Comparison of ENCODE assay signal across 25 cellular contexts in the genomic region with DNA sequence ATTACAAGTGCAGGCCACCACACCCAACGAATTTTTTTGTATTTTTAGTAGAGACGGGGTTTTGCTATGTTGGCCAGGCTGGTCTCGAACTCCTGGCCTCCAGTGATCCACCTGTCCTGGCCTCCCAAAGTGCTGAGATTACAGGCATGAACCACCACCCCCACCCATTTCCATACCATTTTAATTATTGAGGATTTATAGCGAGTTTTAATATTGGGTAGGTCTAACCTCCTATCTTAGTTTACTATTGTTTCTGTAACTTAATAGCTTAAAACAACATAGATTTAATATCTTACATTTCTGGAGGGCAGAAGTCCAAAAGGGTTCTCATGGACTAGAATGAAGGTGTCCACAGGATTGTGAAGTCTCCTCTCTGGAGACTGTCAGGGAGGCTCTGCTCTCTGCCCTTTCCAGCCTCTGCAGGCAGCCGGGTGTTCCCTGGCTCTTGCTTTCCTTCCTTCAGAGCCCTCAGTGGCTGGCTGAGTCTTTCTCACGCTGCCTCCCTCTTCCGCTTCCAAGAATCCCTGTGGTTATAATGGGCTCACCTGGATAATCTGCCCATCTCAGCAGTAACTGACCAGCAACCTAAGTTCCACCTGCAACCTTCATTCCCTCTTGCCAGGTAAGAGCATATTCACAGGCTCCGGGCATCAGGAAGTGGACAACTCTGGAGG. TPM values are rescaled to one million over a fixed set of nuclear protein-coding genes. Genes with fewer than 3 reads are reported as not detected.
DNase-seq lines count a peak whose midpoint lies in the region; ATAC-seq, FAIRE-seq and TF ChIP-seq lines count a peak whose summit lies in the region.
"Had no signal": no experiment of that assay in that cellular context is flagged by ENCODE, and none has a peak within 500 bp of the region (broad histone marks: within the 10 kb centered on the region; RNA-seq: fewer than 3 reads in every experiment).

No MANE protein-coding gene starts in this region.

- H3K27me3 ChIP-seq in HCT116 (ENCODE audit: insufficient read depth, low read length) (no peaks in the 10 kb centered on the region), Peyer's patch (no peaks in the 10 kb centered on the region), spleen (replicated peaks in 1 of 7) (peaks cover 0 to 9% (median 0%) of the 10 kb centered on the region in 7 donors)

- ATAC-seq in HCT116 (0 out of 2 replicates have a peak, but pooled peaks have one; percentile 17), HG03280 (IDR thresholded peaks at IDR 0.05; ENCODE audit: unreplicated experiment) (no peak), HG03342 (IDR thresholded peaks at IDR 0.05; ENCODE audit: unreplicated experiment) (no peak)
- ATAC-seq: activated T-cell treated with anti-CD3 and anti-CD28 coated beads, Interleukin-2, amount 50 U/mL, for 4 hours; left ventricle myocardium superior; Right ventricle myocardium inferior had no signal

- no peak for TF ChIP-seq RAD21 in HCT116 (IDR thresholded peaks at IDR 0.05; ENCODE audit: low read depth)

- TF ChIP-seq POLR2A in HCT116 (IDR thresholded peaks at IDR 0.05; ENCODE audit: borderline replicate concordance, extremely low read depth, insufficient read depth, insufficient read length), result no peak
- no peak for TF ChIP-seq POLR2A in Peyer's patch (IDR thresholded peaks at IDR 0.05)
- TF ChIP-seq POLR2A in spleen (IDR thresholded peaks at IDR 0.05), result no peak

- CTCF ChIA-PET in HCT116 (lab: Charles Lee), result interaction anchor here (0.7 to 1.7 kb wide), 4 partner anchors 12 to 27 kb away, joined by 3 to 5 read pairs (median 4); no protein-coding TSS in a partner anchor

- POLR2A ChIA-PET in HCT116 (lab: Charles Lee), result no interaction called here

- H3K9me3 ChIP-seq in HCT116 (ENCODE audit: control insufficient read depth in 1 of 2, insufficient read depth in 1 of 2, low read depth in 1 of 2, low read length in 2 of 2), result no peaks in the 10 kb centered on the region
- no peaks in the 10 kb centered on the region for H3K9me3 ChIP-seq in Peyer's patch
- H3K9me3 ChIP-seq in kidney (ENCODE audit: control insufficient read depth in 1 of 2, low read length in 2 of 2), result no peaks in the 10 kb centered on the region
- no peaks in the 10 kb centered on the region for H3K9me3 ChIP-seq in spleen
- H3K9me3 ChIP-seq: stomach, tibial artery had no signal

- no peak overlapping the region for H3K4me2 ChIP-seq in HCT116 (ENCODE audit: low read length)

- H3K9ac ChIP-seq in HCT116 (ENCODE audit: low read length), result no peak overlapping the region
- no peak overlapping the region for H3K9ac ChIP-seq in kidney (ENCODE audit: low read length in 2 of 2)

- no peaks in the 10 kb centered on the region for H4K20me1 ChIP-seq in HCT116 (ENCODE audit: insufficient read depth)

- H3K36me3 ChIP-seq in HCT116 (ENCODE audit: control insufficient read depth in 1 of 2, insufficient read depth in 2 of 2, low read length in 2 of 2) (no peaks in the 10 kb centered on the region), Peyer's patch (no peaks in the 10 kb centered on the region), kidney (ENCODE audit: control insufficient read depth in 1 of 2, insufficient read depth in 2 of 2, low read length in 2 of 2) (no peaks in the 10 kb centered on the region), spleen (no peaks in the 10 kb centered on the region)
- H3K36me3 ChIP-seq: stomach, tibial artery had no signal

- intact Hi-C loops in HCT116 (cut with micrococcal nuclease), result no loop called here
- intact Hi-C loops in kidney (cut with DNase I), result no loop called here
- intact Hi-C loops in spleen (cut with DNase I; ENCODE audit: low total_unique reads), result no loop called here

- FAIRE-seq in kidney (lab: Jason Lieb, UNC), result no peak
- FAIRE-seq: endothelial cell of umbilical vein had no signal

- DNase-seq in HCT116 (ENCODE audit: low read depth, low spot score) (no peak), Peyer's patch (peak in 2 of 3 donors; percentile 11 to 13), kidney (peak; percentile 37), spleen (peak; percentile 7), NOMO-1 (lab: John Stamatoyannopoulos, UW; ENCODE audit: unreplicated experiment in 2 of 2) (no peak)
- DNase-seq: activated CD4-positive, alpha-beta T cell treated with anti-CD3 and anti-CD28 coated beads for 4 hours; activated naive CD4-positive, alpha-beta T cell; activated T-cell treated with anti-CD3 and anti-CD28 coated beads, Interleukin-2, amount 50 U/mL, for 4 hours; Calu3; hippocampal formation; immature natural killer cell; left ventricle myocardium superior; NCI-H1092; NCI-H2029 treated with DMSO at 0.1 percent for 48 hours; NCI-H226; NCI-H774; nucleus accumbens; OCI-M1; stomach had no signal

- RAD21 ChIA-PET in HCT116 (lab: Charles Lee; ENCODE audit: low non-redundant PET in 1 of 2, low total read pairs in 2 of 2, uncharacterized antibody in 2 of 2, unreplicated experiment in 2 of 2), result no interaction called here

- H3K79me2 ChIP-seq in HCT116 (ENCODE audit: insufficient read depth, low read length), result no peaks in the 10 kb centered on the region

- H3K4me3 ChIP-seq in HCT116 (replicated peaks in 1 of 2; ENCODE audit: low read depth in 1 of 2, low read length in 2 of 2) (no peak overlapping the region), Peyer's patch (no peak overlapping the region), kidney (ENCODE audit: low read length in 2 of 2) (no peak overlapping the region), spleen (no peak overlapping the region)
- H3K4me3 ChIP-seq: skin epidermis, stomach, tibial artery had no signal

- no peaks in the 10 kb centered on the region for H3K9me2 ChIP-seq in HCT116 (ENCODE audit: insufficient read depth)

- no peak overlapping the region for H2AFZ ChIP-seq in HCT116 (ENCODE audit: low read depth, low read length, poor library complexity, severe bottlenecking)

- BruUV-seq in HCT116 (replicated peaks; lab: Mats Ljungman, UMichigan), result no TSS peak

- WGBS in spleen, 5 donors, result 69 to 87% (median 83%) methylated on average over 8 of the region's 8 CpGs

- H3K27ac ChIP-seq in HCT116 (ENCODE audit: low read depth, low read length) (no peak overlapping the region), Peyer's patch (no peak overlapping the region), kidney (ENCODE audit: low read depth in 2 of 2, low read length in 2 of 2) (no peak overlapping the region), spleen (no peak overlapping the region)
- H3K27ac ChIP-seq: skin epidermis, stomach, tibial artery had no signal

- no peak for TF ChIP-seq CTCF in HCT116 (IDR thresholded peaks at IDR 0.05 in 2 of 3, conservative IDR thresholded peaks at IDR 0.05 in 1 of 3; ENCODE audit: borderline replicate concordance in 1 of 3, insufficient read depth in 1 of 3, low read depth in 2 of 3, low read length in 2 of 3)
- no peak for TF ChIP-seq CTCF in Peyer's patch (IDR thresholded peaks at IDR 0.05)
- TF ChIP-seq CTCF in kidney (IDR thresholded peaks at IDR 0.05; ENCODE audit: borderline replicate concordance, extremely low read depth, insufficient read depth), result no peak
- no peak for TF ChIP-seq CTCF in spleen (IDR thresholded peaks at IDR 0.05 in 8 of 11, conservative IDR thresholded peaks at IDR 0.05 in 3 of 11)

- H3K4me1 ChIP-seq in HCT116 (ENCODE audit: control insufficient read depth in 1 of 2, insufficient read depth in 2 of 2, low read length in 2 of 2) (peaks cover 0 to 15% of the 10 kb centered on the region in 2 experiments; a peak in 1 of 4 replicates), Peyer's patch (no peaks in the 10 kb centered on the region), kidney (ENCODE audit: control insufficient read depth in 1 of 2, insufficient read depth in 1 of 2, low read depth in 1 of 2, low read length in 2 of 2) (no peaks in the 10 kb centered on the region), spleen (no peaks in the 10 kb centered on the region)
- H3K4me1 ChIP-seq: stomach, tibial artery had no signal

TF ChIP-seq in HCT116, 20 proteins besides CTCF, POLR2A, EP300 and RAD21 (continues in another document):
- TF ChIP-seq POLR2AphosphoS5 (IDR thresholded peaks at IDR 0.05; ENCODE audit: low read depth, low read length), result no peak
- no peak for TF ChIP-seq SIN3A (IDR thresholded peaks at IDR 0.05; ENCODE audit: low read depth)
- no peak for TF ChIP-seq REST (IDR thresholded peaks at IDR 0.05; ENCODE audit: low read depth)

RNA-seq across cellular contexts. Expression of gene BCAS4, which starts 18.6 kb away (rescaled TPM):
- 18.9 TPM for total RNA-seq in HCT116 (2021; ENCODE audit: unreplicated experiment)
- 18.3 and 18.6 TPM in 2 replicates for polyA plus RNA-seq in HCT116 (2012)
- 10 to 100 TPM in 1 of 4 donors, 1 to 10 TPM in 1, under 1 TPM in 2; 0.66 to 91.6 (median 1.9) TPM for total RNA-seq in Peyer's patch
- total RNA-seq in kidney, result 10.6 TPM
- polyA plus RNA-seq in kidney (ENCODE audit: insufficient read depth, low read depth, low replicate concordance), result 17.1 TPM
- total RNA-seq in spleen, result 10 to 100 TPM; 11.8 to 20.9 (median 19.2) TPM
- 10 to 100 TPM; 24.5 to 33.3 (median 29.7) TPM for polyA plus RNA-seq in spleen

RNA-seq across cellular contexts. Expression of gene PARD6B, which starts 44.9 kb away (rescaled TPM):
- total RNA-seq in HCT116 (2021; ENCODE audit: unreplicated experiment) (41.3 TPM), Peyer's patch (10 to 100 TPM in 3 of 4 donors, 1 to 10 TPM in 1; 6.6 to 27.0 (median 18.4) TPM), kidney (72.0 TPM), spleen (1 to 10 TPM; 3.5 to 7.5 (median 5.0) TPM)
- 3.1 and 5.0 TPM in 2 replicates for polyA plus RNA-seq in HCT116 (2012)
- polyA plus RNA-seq in kidney (ENCODE audit: insufficient read depth, low read depth, low replicate concordance) (9.2 TPM), spleen (1 to 10 TPM in 2 of 3 donors, under 1 TPM in 1; 0.97 to 1.1 (median 1.0) TPM)
- total RNA-seq: endothelial cell of umbilical vein had no signal

Comparison
In these comparisons a context has a peak if more than half of its experiments do, and no peak if none do; other contexts are left out.
1. DNase-seq: peak in Peyer's patch (2 of 3), kidney (single experiment) and spleen (single experiment); none in HCT116 (single experiment) and NOMO-1 (0 of 2).